ENCODE assay signal across 1 cellular context in genomic region chr1:241639040-241639652, GRCh38.
TF ChIP-seq lines count a peak whose summit lies in the region.

No MANE protein-coding gene starts in this region.

TF ChIP-seq in K562, 482 proteins besides CTCF, POLR2A, EP300 and RAD21 (continued from another document):
- TF ChIP-seq AFF4 (CRISPR knock-in tag; IDR thresholded peaks at IDR 0.05) (0 out of 2 replicates have a peak, but pooled peaks have one; percentile 8), CBX8 (IDR thresholded peaks at IDR 0.05; ENCODE audit: borderline replicate concordance, extremely low read depth, low read depth, low read length, poor library complexity, severe bottlenecking) (no peak), TAF1 (IDR thresholded peaks at IDR 0.05; ENCODE audit: control insufficient read depth, extremely low read depth, insufficient read depth, low read length, severe bottlenecking) (no peak), GATAD2B (IDR thresholded peaks at IDR 0.05; ENCODE audit: borderline replicate concordance) (0 out of 2 replicates have a peak, but pooled peaks have one; percentile 22), SIN3A (IDR thresholded peaks at IDR 0.05; ENCODE audit: borderline replicate concordance in 2 of 2, control insufficient read depth in 1 of 2, low read depth in 2 of 2, low read length in 2 of 2) (no peak)
